In the genomic region with DNA sequence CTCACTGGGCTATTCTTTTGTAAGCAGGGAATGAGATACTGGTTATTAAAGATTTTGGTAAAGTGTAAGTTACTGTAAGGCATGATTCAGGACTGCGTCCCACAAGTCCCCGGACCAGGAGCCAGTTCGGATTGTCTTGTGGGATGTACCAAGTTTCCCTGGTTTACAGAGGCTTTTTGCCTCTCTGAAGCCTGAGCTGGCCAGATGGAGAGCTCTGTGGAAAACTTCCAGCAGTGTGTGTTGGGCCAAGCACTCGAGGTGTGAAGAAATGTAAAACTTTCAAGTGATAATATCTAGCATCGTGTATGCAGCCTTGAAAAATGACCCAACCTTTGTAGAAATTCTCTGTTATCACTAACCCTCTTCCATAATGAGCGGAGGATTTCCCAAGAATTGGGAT, we compare ENCODE assay signal across 15 cellular contexts. TPM values are rescaled to one million over a fixed set of nuclear protein-coding genes. Genes with fewer than 3 reads are reported as not detected.
DNase-seq lines count a peak whose midpoint lies in the region; ATAC-seq, FAIRE-seq and TF ChIP-seq lines count a peak whose summit lies in the region.
"Had no signal": no experiment of that assay in that cellular context is flagged by ENCODE, and none has a peak within 500 bp of the region (broad histone marks: within the 10 kb centered on the region; RNA-seq: fewer than 3 reads in every experiment).

No MANE protein-coding gene starts in this region.

- no peak for DNase-seq in CD4-positive, alpha-beta T cell
- DNase-seq in choroid plexus epithelial cell (ENCODE audit: low read depth) (peak; percentile 38), left lung (peak in 1 of 2 donors; percentile 58), sigmoid colon (peak; percentile 75), GM12891 (ENCODE audit: insufficient read length, low spot score) (no peak), kidney glomerular epithelial cell (lab: John Stamatoyannopoulos, UW) (no peak)
- DNase-seq: activated CD4-positive, alpha-beta T cell treated with anti-CD3 and anti-CD28 coated beads, Interleukin-2, amount 50 U/mL, for 1 hour; brain microvascular endothelial cell; PC-3; T-cell had no signal

- H3K9me3 Mint-ChIP-seq in CD4-positive, alpha-beta T cell = no peaks in the 10 kb centered on the region
- H3K9me3 Mint-ChIP-seq: T-cell had no signal

- no peak for TF ChIP-seq EP300 in sigmoid colon (IDR thresholded peaks at IDR 0.05)

- WGBS in sigmoid colon, 2 donors = 79 to 80% methylated on average over 6 of the region's 6 CpGs

- H3K27me3 Mint-ChIP-seq in CD4-positive, alpha-beta T cell = no peaks in the 10 kb centered on the region

- H3K4me1 ChIP-seq in left lung = peaks cover 10 to 40% of the 10 kb centered on the region in 2 donors
- peaks cover 0 to 40% (median 37%) of the 10 kb centered on the region in 4 donors for H3K4me1 ChIP-seq in sigmoid colon

- CTCF ChIA-PET in CD4-positive, alpha-beta T cell (lab: Charles Lee) = interaction anchor here (0.8 kb wide), 1 partner anchor 40 kb away, joined by 3 read pairs; no protein-coding TSS in a partner anchor

- intact Hi-C loops in CD4-positive, alpha-beta T cell (cut with DNase I, micrococcal nuclease) = no loop called here
- intact Hi-C loops in left lung (cut with DNase I) = no loop called here
- intact Hi-C loops in sigmoid colon (cut with DNase I) = no loop called here

- H3K36me3 ChIP-seq in left lung (no peaks in the 10 kb centered on the region), sigmoid colon (no peaks in the 10 kb centered on the region)
- H3K36me3 ChIP-seq: brain microvascular endothelial cell had no signal

- no peaks in the 10 kb centered on the region for H3K9me3 ChIP-seq in CD4-positive, alpha-beta T cell (ENCODE audit: control insufficient read depth, low read length)
- H3K9me3 ChIP-seq in left lung = no peaks in the 10 kb centered on the region
- no peaks in the 10 kb centered on the region for H3K9me3 ChIP-seq in sigmoid colon
- H3K9me3 ChIP-seq: mucosa of descending colon had no signal

- H3K27me3 ChIP-seq in CD4-positive, alpha-beta T cell (ENCODE audit: control insufficient read depth, insufficient read depth, low read length) = no peaks in the 10 kb centered on the region
- peaks cover 0 to 22% of the 10 kb centered on the region in 2 donors for H3K27me3 ChIP-seq in left lung
- H3K27me3 ChIP-seq in sigmoid colon = no peaks in the 10 kb centered on the region
- H3K27me3 ChIP-seq: brain microvascular endothelial cell had no signal

- FAIRE-seq in GM12891 (lab: Jason Lieb, UNC) = no peak
- FAIRE-seq: endometrium, GM12878 had no signal

- POLR2A ChIA-PET in CD4-positive, alpha-beta T cell (lab: Charles Lee) = no interaction called here

- H3K27ac ChIP-seq in CD4-positive, alpha-beta T cell (ENCODE audit: low read depth, low read length) = no peak overlapping the region
- peak overlapping the region in 1 of 2 donors; percentile 33 for H3K27ac ChIP-seq in left lung
- H3K27ac ChIP-seq in sigmoid colon = peak overlapping the region; percentile 86 to 94 (median 92)
- H3K27ac ChIP-seq: brain microvascular endothelial cell had no signal

- peaks cover 4% of the 10 kb centered on the region for H3K4me1 Mint-ChIP-seq in CD4-positive, alpha-beta T cell (ENCODE audit: low read depth)

- peak overlapping the region; percentile 67 for H3K4me3 Mint-ChIP-seq in CD4-positive, alpha-beta T cell

- no peak for ATAC-seq in CD4-positive, alpha-beta T cell (ENCODE audit: poor library complexity)
- ATAC-seq in left lung (peak; percentile 9), HG03025 (IDR thresholded peaks at IDR 0.05; ENCODE audit: low FRiP score, unreplicated experiment) (no peak), HG02610 (IDR thresholded peaks at IDR 0.05; ENCODE audit: unreplicated experiment) (no peak)
- ATAC-seq: GM12878, mucosa of descending colon, PC-3, T-cell had no signal

- no peak for TF ChIP-seq CTCF in CD4-positive, alpha-beta T cell (IDR thresholded peaks at IDR 0.05)
- TF ChIP-seq CTCF in choroid plexus epithelial cell (conservative IDR thresholded peaks at IDR 0.05; ENCODE audit: low read depth, low read length) (no peak), left lung (IDR thresholded peaks at IDR 0.05) (no peak), sigmoid colon (IDR thresholded peaks at IDR 0.05) (no peak)

- no peak overlapping the region for H3K4me3 ChIP-seq in choroid plexus epithelial cell (ENCODE audit: low read depth, low read length)
- no peak overlapping the region for H3K4me3 ChIP-seq in left lung
- no peak overlapping the region for H3K4me3 ChIP-seq in sigmoid colon
- H3K4me3 ChIP-seq: GM12878, mucosa of descending colon had no signal

- no peak overlapping the region for H3K27ac Mint-ChIP-seq in CD4-positive, alpha-beta T cell
- H3K27ac Mint-ChIP-seq: T-cell had no signal

- no peaks in the 10 kb centered on the region for H3K36me3 Mint-ChIP-seq in CD4-positive, alpha-beta T cell (ENCODE audit: low read depth)
- H3K36me3 Mint-ChIP-seq: T-cell had no signal

- no peak for TF ChIP-seq POLR2A in sigmoid colon (IDR thresholded peaks at IDR 0.05)
- no peak for TF ChIP-seq POLR2A in GM12891 (IDR thresholded peaks at IDR 0.05; ENCODE audit: low read depth, low read length)

TF ChIP-seq in GM12891, 5 proteins besides CTCF, POLR2A, EP300 and RAD21:
- no peak for TF ChIP-seq SPI1 (IDR thresholded peaks at IDR 0.05; ENCODE audit: low read depth, low read length)
- no peak for TF ChIP-seq POLR2AphosphoS5 (IDR thresholded peaks at IDR 0.05; ENCODE audit: low read depth, low read length)
- TF ChIP-seq POU2F2 (IDR thresholded peaks at IDR 0.05; ENCODE audit: low read depth, low read length) = no peak
- TF ChIP-seq PAX5 (IDR thresholded peaks at IDR 0.05; ENCODE audit: insufficient read depth, low read length, severe bottlenecking) = no peak
- TF ChIP-seq TAF1 (IDR thresholded peaks at IDR 0.05; ENCODE audit: low read depth, low read length) = no peak

RNA-seq across cellular contexts. Expression of gene EPN2, which starts 2.4 kb away (rescaled TPM):
- 10 to 100 TPM; 11.9 to 12.3 TPM for total RNA-seq in CD4-positive, alpha-beta T cell
- total RNA-seq in left lung = 10 to 100 TPM; 43.3 to 49.1 TPM
- 10 to 100 TPM; 31.7 to 55.4 (median 47.6) TPM for total RNA-seq in sigmoid colon
- polyA plus RNA-seq in sigmoid colon = 10 to 100 TPM; 12.0 to 22.1 (median 15.3) TPM
- polyA plus RNA-seq in GM12891 (2012; ENCODE audit: low read depth, missing spikeins) = 5.9 TPM

Comparison
In these comparisons a context has a peak if more than half of its experiments do, and no peak if none do; other contexts are left out.
1. DNase-seq: peak in choroid plexus epithelial cell (single experiment) and sigmoid colon (single experiment); none in CD4-positive, alpha-beta T cell (0 of 10), GM12891 (single experiment) and kidney glomerular epithelial cell (single experiment).